ENCODE assay signal across 26 cellular contexts in genomic region chr17:49809056-49809455, GRCh38. TPM values are rescaled to one million over a fixed set of nuclear protein-coding genes. Genes with fewer than 3 reads are reported as not detected.
A peak's percentile ranks its signal among the peaks of the same experiment; 100 is the strongest.
DNase-seq lines count a peak whose midpoint lies in the region; ATAC-seq, FAIRE-seq and TF ChIP-seq lines count a peak whose summit lies in the region.
"Had no signal": no experiment of that assay in that cellular context is flagged by ENCODE, and none has a peak within 500 bp of the region (broad histone marks: within the 10 kb centered on the region; RNA-seq: fewer than 3 reads in every experiment).

No MANE protein-coding gene starts in this region.

- POLR2A ChIA-PET in activated CD4-positive, alpha-beta T cell treated with anti-CD3 and anti-CD28 coated beads for 36 hours (lab: Charles Lee): no interaction called here

- CTCF ChIA-PET in activated CD4-positive, alpha-beta T cell treated with anti-CD3 and anti-CD28 coated beads for 36 hours (lab: Charles Lee): interaction anchor here (0.6 to 0.8 kb wide), 2 partner anchors 13 to 108 kb away, joined by 3 read pairs; no protein-coding TSS in a partner anchor

- H3K36me3 ChIP-seq in bronchial epithelial cell (ENCODE audit: control insufficient read depth, insufficient read depth, low read length): peaks cover 21% of the 10 kb centered on the region

- H3K4me3 ChIP-seq in bronchial epithelial cell (ENCODE audit: low read depth, low read length): no peak overlapping the region
- H3K4me3 ChIP-seq: K562, SJCRH30 had no signal

- H3K27ac Mint-ChIP-seq in activated CD4-positive, alpha-beta T cell treated with anti-CD3 and anti-CD28 coated beads for 36 hours: peak overlapping the region; percentile 56
- H3K27ac Mint-ChIP-seq in natural killer cell: peak overlapping the region; percentile 12 to 28
- H3K27ac Mint-ChIP-seq in natural killer cell treated with Interleukin-12 subunit alpha and Interleukin-12 subunit beta and Interleukin-15 and Interleukin-18, amount 100 ng/mL, for 72 hours: no peak overlapping the region
- peak overlapping the region; percentile 48 for H3K27ac Mint-ChIP-seq in stimulated activated effector memory CD8-positive, alpha-beta T cell treated with anti-CD3 and anti-CD28 coated beads, Interleukin-12 subunit alpha, Interleukin-12 subunit beta, amount 100 ng/mL, for 72 hours

- H3K27me3 ChIP-seq in bronchial epithelial cell (ENCODE audit: control insufficient read depth, insufficient read depth, low read length): no peaks in the 10 kb centered on the region
- H3K27me3 ChIP-seq: BE2C, SJCRH30 had no signal

- ATAC-seq in activated CD4-positive, alpha-beta T cell treated with anti-CD3 and anti-CD28 coated beads for 36 hours: no peak
- ATAC-seq in natural killer cell (no peak), GM21825 (IDR thresholded peaks at IDR 0.05; ENCODE audit: unreplicated experiment) (no peak)
- no peak for ATAC-seq in natural killer cell treated with Interleukin-12 subunit alpha and Interleukin-12 subunit beta and Interleukin-15 and Interleukin-18, amount 100 ng/mL, for 72 hours
- ATAC-seq in stimulated activated effector memory CD8-positive, alpha-beta T cell treated with anti-CD3 and anti-CD28 coated beads, Interleukin-12 subunit alpha, Interleukin-12 subunit beta, amount 100 ng/mL, for 72 hours: no peak
- ATAC-seq: HepG2, K562 had no signal

- H3K9me3 Mint-ChIP-seq in activated CD4-positive, alpha-beta T cell treated with anti-CD3 and anti-CD28 coated beads for 36 hours (ENCODE audit: low read depth): no peaks in the 10 kb centered on the region
- no peaks in the 10 kb centered on the region for H3K9me3 Mint-ChIP-seq in natural killer cell
- H3K9me3 Mint-ChIP-seq in natural killer cell treated with Interleukin-12 subunit alpha and Interleukin-12 subunit beta and Interleukin-15 and Interleukin-18, amount 100 ng/mL, for 72 hours: no peaks in the 10 kb centered on the region
- H3K9me3 Mint-ChIP-seq in stimulated activated effector memory CD8-positive, alpha-beta T cell treated with anti-CD3 and anti-CD28 coated beads, Interleukin-12 subunit alpha, Interleukin-12 subunit beta, amount 100 ng/mL, for 72 hours: no peaks in the 10 kb centered on the region
- H3K9me3 Mint-ChIP-seq: CD14-positive monocyte had no signal

- peaks cover 35% of the 10 kb centered on the region for H3K4me1 Mint-ChIP-seq in activated CD4-positive, alpha-beta T cell treated with anti-CD3 and anti-CD28 coated beads for 36 hours
- peaks cover 32% of the 10 kb centered on the region in 2 donors for H3K4me1 Mint-ChIP-seq in natural killer cell
- H3K4me1 Mint-ChIP-seq in natural killer cell treated with Interleukin-12 subunit alpha and Interleukin-12 subunit beta and Interleukin-15 and Interleukin-18, amount 100 ng/mL, for 72 hours (ENCODE audit: low read depth in 2 of 2): peaks cover 13 to 19% of the 10 kb centered on the region in 2 donors
- H3K4me1 Mint-ChIP-seq in stimulated activated effector memory CD8-positive, alpha-beta T cell treated with anti-CD3 and anti-CD28 coated beads, Interleukin-12 subunit alpha, Interleukin-12 subunit beta, amount 100 ng/mL, for 72 hours: peaks cover 21% of the 10 kb centered on the region
- H3K4me1 Mint-ChIP-seq: CD14-positive monocyte had no signal

- H3K4me3 Mint-ChIP-seq in activated CD4-positive, alpha-beta T cell treated with anti-CD3 and anti-CD28 coated beads for 36 hours: no peak overlapping the region
- no peak overlapping the region for H3K4me3 Mint-ChIP-seq in natural killer cell
- H3K4me3 Mint-ChIP-seq in natural killer cell treated with Interleukin-12 subunit alpha and Interleukin-12 subunit beta and Interleukin-15 and Interleukin-18, amount 100 ng/mL, for 72 hours: no peak overlapping the region
- H3K4me3 Mint-ChIP-seq in stimulated activated effector memory CD8-positive, alpha-beta T cell treated with anti-CD3 and anti-CD28 coated beads, Interleukin-12 subunit alpha, Interleukin-12 subunit beta, amount 100 ng/mL, for 72 hours: no peak overlapping the region
- H3K4me3 Mint-ChIP-seq: CD14-positive monocyte had no signal

- intact Hi-C loops in activated CD4-positive, alpha-beta T cell treated with anti-CD3 and anti-CD28 coated beads for 36 hours (cut with DNase I, micrococcal nuclease): no loop called here
- intact Hi-C loops in natural killer cell (cut with micrococcal nuclease): no loop called here

- H3K27me3 Mint-ChIP-seq in activated CD4-positive, alpha-beta T cell treated with anti-CD3 and anti-CD28 coated beads for 36 hours: no peaks in the 10 kb centered on the region
- no peaks in the 10 kb centered on the region for H3K27me3 Mint-ChIP-seq in natural killer cell (ENCODE audit: low read depth in 2 of 2)
- H3K27me3 Mint-ChIP-seq in natural killer cell treated with Interleukin-12 subunit alpha and Interleukin-12 subunit beta and Interleukin-15 and Interleukin-18, amount 100 ng/mL, for 72 hours: no peaks in the 10 kb centered on the region

- peak; percentile 62 for FAIRE-seq in bronchial epithelial cell (lab: Jason Lieb, UNC)
- FAIRE-seq: GM12892, HepG2 had no signal

- DNase-seq in activated CD4-positive, alpha-beta T cell treated with anti-CD3 and anti-CD28 coated beads for 36 hours: no peak
- DNase-seq in activated CD4-positive, alpha-beta T cell treated with anti-CD3 and anti-CD28 coated beads, Interleukin-2, amount 50 U/mL, for 1 hour: no peak
- DNase-seq in natural killer cell (no peak), bronchial epithelial cell (ENCODE audit: low read depth) (no peak)
- DNase-seq in natural killer cell treated with Interleukin-12 subunit alpha and Interleukin-12 subunit beta and Interleukin-15 and Interleukin-18, amount 100 ng/mL, for 72 hours (ENCODE audit: low spot score): no peak
- no peak for DNase-seq in stimulated activated effector memory CD8-positive, alpha-beta T cell treated with anti-CD3 and anti-CD28 coated beads, Interleukin-12 subunit alpha, Interleukin-12 subunit beta, amount 100 ng/mL, for 72 hours (ENCODE audit: low spot score in 2 of 2)
- DNase-seq in activated CD8-positive, alpha-beta memory T cell treated with anti-CD3 and anti-CD28 coated beads, Interleukin-2, amount 50 U/mL, for 4 hours: no peak
- DNase-seq: BE2C, Calu3, DMS79 treated with DMSO at 0.1 percent for 48 hours, GF-D8, H7, Kasumi-1, NCI-H1092 treated with DMSO at 0.1 percent for 48 hours, NCI-H1436 treated with DMSO at 0.1 percent for 48 hours, NCI-H187 treated with DMSO at 0.1 percent for 48 hours, NCI-H524, NCI-H774, SJCRH30 had no signal

- H3K36me3 Mint-ChIP-seq in activated CD4-positive, alpha-beta T cell treated with anti-CD3 and anti-CD28 coated beads for 36 hours (ENCODE audit: low read depth): peaks cover 51% of the 10 kb centered on the region
- H3K36me3 Mint-ChIP-seq in natural killer cell: peaks cover 50% of the 10 kb centered on the region
- peaks cover 45% of the 10 kb centered on the region for H3K36me3 Mint-ChIP-seq in natural killer cell treated with Interleukin-12 subunit alpha and Interleukin-12 subunit beta and Interleukin-15 and Interleukin-18, amount 100 ng/mL, for 72 hours
- peaks cover 100% of the 10 kb centered on the region for H3K36me3 Mint-ChIP-seq in stimulated activated effector memory CD8-positive, alpha-beta T cell treated with anti-CD3 and anti-CD28 coated beads, Interleukin-12 subunit alpha, Interleukin-12 subunit beta, amount 100 ng/mL, for 72 hours

- TF ChIP-seq CTCF in natural killer cell (IDR thresholded peaks at IDR 0.05) (no peak), bronchial epithelial cell (IDR thresholded peaks at IDR 0.05; ENCODE audit: insufficient read depth, low read length, severe bottlenecking) (no peak)

RNA-seq across cellular contexts. Expression of gene KAT7, which starts 20.6 kb away (rescaled TPM):
- total RNA-seq in activated CD4-positive, alpha-beta T cell treated with anti-CD3 and anti-CD28 coated beads for 36 hours: 10 to 100 TPM; 63.5 to 93.0 TPM
- 100 to 1,000 TPM; 195 to 231 (median 213) TPM for total RNA-seq in natural killer cell
- 10 to 100 TPM; 75.8 to 98.5 TPM for total RNA-seq in natural killer cell treated with Interleukin-12 subunit alpha and Interleukin-12 subunit beta and Interleukin-15 and Interleukin-18, amount 100 ng/mL, for 72 hours
- 12.4 and 18.8 TPM in 2 replicates for total RNA-seq in bronchial epithelial cell

RNA-seq across cellular contexts. Expression of gene TAC4, which starts 38.8 kb away (rescaled TPM):
- total RNA-seq in activated CD4-positive, alpha-beta T cell treated with anti-CD3 and anti-CD28 coated beads for 36 hours: not detected
- total RNA-seq in natural killer cell (not detected), bronchial epithelial cell (not detected in 2 replicates)
- total RNA-seq in natural killer cell treated with Interleukin-12 subunit alpha and Interleukin-12 subunit beta and Interleukin-15 and Interleukin-18, amount 100 ng/mL, for 72 hours: not detected
- total RNA-seq: Calu3, H7, HepG2, HT1080, K562, M059J, SJCRH30 had no signal

RNA-seq across cellular contexts. Expression of gene FAM117A, which starts 45.1 kb away (rescaled TPM):
- 10 to 100 TPM; 14.1 to 15.4 TPM for total RNA-seq in activated CD4-positive, alpha-beta T cell treated with anti-CD3 and anti-CD28 coated beads for 36 hours
- total RNA-seq in natural killer cell (10 to 100 TPM; 55.2 to 88.4 (median 79.2) TPM), bronchial epithelial cell (0.53 and 1.9 TPM in 2 replicates)
- total RNA-seq in natural killer cell treated with Interleukin-12 subunit alpha and Interleukin-12 subunit beta and Interleukin-15 and Interleukin-18, amount 100 ng/mL, for 72 hours: 10 to 100 TPM; 22.4 to 36.4 TPM

Comparison
In these comparisons a context has a peak if more than half of its experiments do, and no peak if none do; other contexts are left out.
1. H3K27ac Mint-ChIP-seq: peak in activated CD4-positive, alpha-beta T cell treated with anti-CD3 and anti-CD28 coated beads for 36 hours (single experiment), natural killer cell (2 of 2) and stimulated activated effector memory CD8-positive, alpha-beta T cell treated with anti-CD3 and anti-CD28 coated beads, Interleukin-12 subunit alpha, Interleukin-12 subunit beta, amount 100 ng/mL, for 72 hours (single experiment); none in natural killer cell treated with Interleukin-12 subunit alpha and Interleukin-12 subunit beta and Interleukin-15 and Interleukin-18, amount 100 ng/mL, for 72 hours (0 of 2).